15 cellular contexts compared by ENCODE assay signal in genomic region chr17:3626831-3627565, GRCh38. TPM values are rescaled to one million over a fixed set of nuclear protein-coding genes. Genes with fewer than 3 reads are reported as not detected.
A peak's percentile ranks its signal among the peaks of the same experiment; 100 is the strongest.
DNase-seq lines count a peak whose midpoint lies in the region; ATAC-seq and TF ChIP-seq lines count a peak whose summit lies in the region.
"Had no signal": no experiment of that assay in that cellular context is flagged by ENCODE, and none has a peak within 500 bp of the region (broad histone marks: within the 10 kb centered on the region; RNA-seq: fewer than 3 reads in every experiment).

No MANE protein-coding gene starts in this region.

- peaks cover 59% of the 10 kb centered on the region for H3K36me3 Mint-ChIP-seq in MCF 10A (ENCODE audit: insufficient read depth, unreplicated experiment)

- H3K4me2 ChIP-seq in mammary epithelial cell (ENCODE audit: insufficient read depth, low read depth, low read length) (no peak overlapping the region), GM23248 (ENCODE audit: unreplicated experiment) (no peak overlapping the region), trophoblast cell (ENCODE audit: low read length) (no peak overlapping the region)

- no peaks in the 10 kb centered on the region for H3K9me3 Mint-ChIP-seq in MCF 10A (ENCODE audit: unreplicated experiment)

- H3K4me3 ChIP-seq in mammary epithelial cell (replicated peaks in 1 of 3; ENCODE audit: insufficient read depth in 1 of 3, low read depth in 2 of 3, low read length in 3 of 3) (no peak overlapping the region), GM23248 (no peak overlapping the region), trophoblast cell (ENCODE audit: low read depth, low read length) (no peak overlapping the region), MG63 (no peak overlapping the region)

- H3K4me1 ChIP-seq in mammary epithelial cell (ENCODE audit: insufficient read depth, low read length) (no peaks in the 10 kb centered on the region), GM23248 (ENCODE audit: insufficient read depth) (no peaks in the 10 kb centered on the region), trophoblast cell (ENCODE audit: control insufficient read depth in 1 of 2, insufficient read depth in 2 of 2, low read length in 2 of 2) (peaks cover 6 to 8% of the 10 kb centered on the region in 2 experiments)

- no peaks in the 10 kb centered on the region for H3K9me2 ChIP-seq in GM23248 (ENCODE audit: insufficient read depth)

- H3K79me2 ChIP-seq in mammary epithelial cell (ENCODE audit: insufficient read depth, low read length), result peaks cover 2% of the 10 kb centered on the region
- H3K79me2 ChIP-seq in GM23248 (ENCODE audit: insufficient read depth), result no peaks in the 10 kb centered on the region
- no peaks in the 10 kb centered on the region for H3K79me2 ChIP-seq in trophoblast cell (ENCODE audit: control insufficient read depth, insufficient read depth, low read length, poor library complexity)

- ATAC-seq in HG03432 (IDR thresholded peaks at IDR 0.05; ENCODE audit: unreplicated experiment), result no peak
- ATAC-seq: HCT116 had no signal

- intact Hi-C loops in mammary epithelial cell (cut with micrococcal nuclease) (no loop called here), MCF 10A (cut with micrococcal nuclease) (no loop called here)

- no peak overlapping the region for H4K12ac ChIP-seq in trophoblast cell (ENCODE audit: low read depth, low read length)

- H3K14ac ChIP-seq in trophoblast cell (ENCODE audit: low read length), result no peak overlapping the region

- H3K27ac Mint-ChIP-seq in MCF 10A (ENCODE audit: low read depth, unreplicated experiment), result no peak overlapping the region

- H2BK120ac ChIP-seq in trophoblast cell (ENCODE audit: insufficient read depth, low read length, poor library complexity), result no peak overlapping the region

- TF ChIP-seq CTCF in mammary epithelial cell (conservative IDR thresholded peaks at IDR 0.05 in 1 of 2, IDR thresholded peaks at IDR 0.05 in 1 of 2; ENCODE audit: extremely low read depth in 1 of 2, insufficient read depth in 1 of 2, low read depth in 1 of 2, low read length in 2 of 2) (no peak), MCF 10A (IDR thresholded peaks at IDR 0.05; ENCODE audit: unreplicated experiment) (no peak)

- BruUV-seq in mammary epithelial cell (replicated peaks; lab: Mats Ljungman, UMichigan) (no TSS peak), MCF 10A (replicated peaks; lab: Mats Ljungman, UMichigan) (no TSS peak)

- H4K8ac ChIP-seq in trophoblast cell (ENCODE audit: low read depth, low read length), result no peak overlapping the region

- no peak overlapping the region for H3K23ac ChIP-seq in trophoblast cell (ENCODE audit: low read length)

- peak; percentile 15 for DNase-seq in mammary epithelial cell
- DNase-seq in MCF 10A (ENCODE audit: unreplicated experiment), result no peak
- peak; percentile 7 for DNase-seq in GM23248
- peak; percentile 31 for DNase-seq in dermis blood vessel endothelial cell
- DNase-seq in trophoblast cell, result peak; percentile 80 to 84
- DNase-seq in cortex of kidney (lab: John Stamatoyannopoulos, UW), result no peak
- DNase-seq in MG63, result no peak
- DNase-seq: 8988T, C1 segment of cervical spinal cord, DMS 273 treated with DMSO at 0.1 percent for 48 hours, NCI-H1436, NCI-H2081 treated with DMSO at 0.1 percent for 48 hours, SIG-M5 had no signal

- H3K27me3 Mint-ChIP-seq in MCF 10A (ENCODE audit: insufficient read depth, unreplicated experiment), result no peaks in the 10 kb centered on the region

- H3K27ac ChIP-seq in mammary epithelial cell (ENCODE audit: insufficient read depth, low read depth, low read length) (no peak overlapping the region), GM23248 (no peak overlapping the region), trophoblast cell (ENCODE audit: low read depth, low read length) (peak overlapping the region; percentile 49)

- H3K9me3 ChIP-seq in mammary epithelial cell (replicated peaks; ENCODE audit: insufficient read depth, low read length) (no peaks in the 10 kb centered on the region), GM23248 (ENCODE audit: low read depth) (no peaks in the 10 kb centered on the region), trophoblast cell (ENCODE audit: insufficient read depth, low read depth, low read length) (no peaks in the 10 kb centered on the region), MG63 (no peaks in the 10 kb centered on the region)

- H4K91ac ChIP-seq in trophoblast cell (ENCODE audit: low read depth, low read length), result no peak overlapping the region

- POLR2A ChIA-PET in MCF 10A (lab: Yijun Ruan, JAX), result interaction anchor here (0.7 to 2.4 kb wide), 3 partner anchors 9 to 20 kb away, joined by 3 to 10 read pairs (median 4); partner anchors contain the start of genes CTNS and SHPK

- peaks cover 11% of the 10 kb centered on the region for H3K36me3 ChIP-seq in mammary epithelial cell (ENCODE audit: insufficient read depth, low read length)
- no peaks in the 10 kb centered on the region for H3K36me3 ChIP-seq in GM23248 (ENCODE audit: low read depth)
- peaks cover 26 to 34% of the 10 kb centered on the region in 2 experiments for H3K36me3 ChIP-seq in trophoblast cell (ENCODE audit: control insufficient read depth in 1 of 2, insufficient read depth in 2 of 2, low read length in 2 of 2)
- no peaks in the 10 kb centered on the region for H3K36me3 ChIP-seq in MG63

- dilution Hi-C loops in mammary epithelial cell (cut with HindIII; ENCODE audit: low sequenced_read_pairs), result loop anchor here (10.0 kb wide), 1 partner anchor 92 kb away; no protein-coding TSS in a partner anchor

- no peak overlapping the region for H2BK5ac ChIP-seq in trophoblast cell (ENCODE audit: low read depth, low read length, poor library complexity)

- no peak overlapping the region for H3K4me3 Mint-ChIP-seq in MCF 10A (ENCODE audit: unreplicated experiment)

- H3K9ac ChIP-seq in mammary epithelial cell (ENCODE audit: insufficient read depth, low read length) (no peak overlapping the region), GM23248 (no peak overlapping the region), trophoblast cell (ENCODE audit: low read length) (no peak overlapping the region)

- WGBS in mammary epithelial cell (ENCODE audit: low coverage, missing lambda C conversion rate), result 81% methylated on average over 14 of the region's 14 CpGs
- 86 to 87% methylated on average over 14 of the region's 14 CpGs for WGBS in GM23248 (ENCODE audit: low coverage in 1 of 2, low lambda C conversion rate in 2 of 2, missing lambda C conversion rate in 2 of 2), 2 experiments
- WGBS in trophoblast cell (ENCODE audit: extremely low coverage, insufficient coverage, insufficient read length), result no CpG with 5 or more reads among the region's 14 CpGs

- no peak overlapping the region for H2BK12ac ChIP-seq in trophoblast cell (ENCODE audit: low read length)

- H3K4me1 Mint-ChIP-seq in MCF 10A (ENCODE audit: insufficient read depth, unreplicated experiment), result no peaks in the 10 kb centered on the region

- CTCF ChIA-PET in mammary epithelial cell (lab: Charles Lee; ENCODE audit: low non-redundant PET), result no interaction called here
- CTCF ChIA-PET in MCF 10A (lab: Yijun Ruan, JAX), result interaction anchor here (0.7 to 0.8 kb wide), 2 partner anchors 22 to 584 kb away, joined by 3 read pairs; no protein-coding TSS in a partner anchor

- H2AFZ ChIP-seq in mammary epithelial cell (ENCODE audit: low read depth, low read length) (no peak overlapping the region), GM23248 (no peak overlapping the region), trophoblast cell (ENCODE audit: insufficient read depth, low read length, poor library complexity) (no peak overlapping the region)

- H3K18ac ChIP-seq in trophoblast cell (ENCODE audit: low read length), result no peak overlapping the region

- no peak overlapping the region for H2AK5ac ChIP-seq in trophoblast cell (ENCODE audit: low read length)

- in situ Hi-C loops in mammary epithelial cell (cut with MboI; ENCODE audit: low sequenced_read_pairs in 2 of 2) (no loop called here), GM23248 (cut with MboI) (loop anchor here (25.0 kb wide), 1 partner anchor 590 kb away; no protein-coding TSS in a partner anchor)

- no peaks in the 10 kb centered on the region for H3K79me1 ChIP-seq in trophoblast cell (ENCODE audit: low read length)

- no peaks in the 10 kb centered on the region for H4K20me1 ChIP-seq in mammary epithelial cell (ENCODE audit: insufficient read depth, low read length)
- H4K20me1 ChIP-seq in GM23248 (ENCODE audit: insufficient read depth), result no peaks in the 10 kb centered on the region

- H3K4ac ChIP-seq in trophoblast cell (ENCODE audit: low read depth, low read length), result no peak overlapping the region

- no peaks in the 10 kb centered on the region for H3F3A ChIP-seq in GM23248 (ENCODE audit: insufficient read depth)

- no peaks in the 10 kb centered on the region for H3K27me3 ChIP-seq in mammary epithelial cell (ENCODE audit: insufficient read depth, low read length)
- H3K27me3 ChIP-seq in GM23248 (replicated peaks; ENCODE audit: insufficient read depth), result no peaks in the 10 kb centered on the region
- no peaks in the 10 kb centered on the region for H3K27me3 ChIP-seq in trophoblast cell (ENCODE audit: insufficient read depth, low read length)
- H3K27me3 ChIP-seq in MG63, result no peaks in the 10 kb centered on the region

RNA-seq across cellular contexts. Expression of gene SHPK, which starts 9.1 kb away (rescaled TPM):
- total RNA-seq in mammary epithelial cell (10 to 100 TPM; 11.8 to 14.5 TPM), MCF 10A (2022) (6.3 and 8.3 TPM in 2 replicates), dermis blood vessel endothelial cell (21.8 and 29.0 TPM in 2 replicates)
- polyA plus RNA-seq in mammary epithelial cell (12.0 TPM), GM23248 (2016; fragmentation: Nextera tagmentation; extraction: Ambion mirVana) (3.1 and 4.2 TPM in 2 replicates)
- polyA minus RNA-seq in mammary epithelial cell, result 16.5 TPM
- total RNA-seq in GM23248 (2014; rRNA removed; shearing (Covaris generic)), result 5.8 and 7.0 TPM in 2 replicates
- 6.7 and 6.9 TPM in 2 replicates for polyA plus RNA-seq in trophoblast cell (2013)
- total RNA-seq in MG63 (2014; rRNA removed; shearing (Covaris generic); ENCODE audit: low replicate concordance), result 2.9 and 3.8 TPM in 2 replicates

RNA-seq across cellular contexts. Expression of gene CTNS, which starts 9.6 kb away (rescaled TPM):
- total RNA-seq in mammary epithelial cell (10 to 100 TPM; 16.9 to 18.8 TPM), MCF 10A (2022) (7.1 and 11.4 TPM in 2 replicates), dermis blood vessel endothelial cell (28.2 and 37.8 TPM in 2 replicates)
- polyA plus RNA-seq in mammary epithelial cell (9.7 TPM), GM23248 (2016; fragmentation: Nextera tagmentation; extraction: Ambion mirVana) (7.2 and 7.8 TPM in 2 replicates)
- 2.1 TPM for polyA minus RNA-seq in mammary epithelial cell
- 7.5 and 16.6 TPM in 2 replicates for total RNA-seq in GM23248 (2014; rRNA removed; shearing (Covaris generic))
- 13.4 and 14.2 TPM in 2 replicates for polyA plus RNA-seq in trophoblast cell (2013)
- total RNA-seq in MG63 (2014; rRNA removed; shearing (Covaris generic); ENCODE audit: low replicate concordance), result 1.1 and 2.2 TPM in 2 replicates

RNA-seq across cellular contexts. Expression of gene TRPV1, which starts 17.8 kb away (rescaled TPM):
- total RNA-seq in mammary epithelial cell (1 to 10 TPM; 1.3 to 3.4 TPM), MCF 10A (2022) (2.7 and 5.4 TPM in 2 replicates), dermis blood vessel endothelial cell (0.84 and 1.5 TPM in 2 replicates)
- polyA plus RNA-seq in mammary epithelial cell (1.3 TPM), GM23248 (2016; fragmentation: Nextera tagmentation; extraction: Ambion mirVana) (0.78 and 0.89 TPM in 2 replicates)
- 1.5 TPM for polyA minus RNA-seq in mammary epithelial cell
- total RNA-seq in GM23248 (2014; rRNA removed; shearing (Covaris generic)), result 0.86 and 1.5 TPM in 2 replicates
- 0.89 and 1.2 TPM in 2 replicates for polyA plus RNA-seq in trophoblast cell (2013)
- total RNA-seq in MG63 (2014; rRNA removed; shearing (Covaris generic); ENCODE audit: low replicate concordance), result 0.10 TPM in 1 of 2 replicates, not detected in the other

RNA-seq across cellular contexts. Expression of gene TAX1BP3, which starts 41.4 kb away (rescaled TPM):
- total RNA-seq in mammary epithelial cell, result 100 to 1,000 TPM; 188 to 213 TPM
- 141 TPM for polyA plus RNA-seq in mammary epithelial cell
- polyA minus RNA-seq in mammary epithelial cell, result 78.6 TPM
- total RNA-seq in MCF 10A (2022), result 130 and 147 TPM in 2 replicates
- 270 and 418 TPM in 2 replicates for total RNA-seq in GM23248 (2014; rRNA removed; shearing (Covaris generic))
- polyA plus RNA-seq in GM23248 (2016; fragmentation: Nextera tagmentation; extraction: Ambion mirVana), result 331 and 350 TPM in 2 replicates
- total RNA-seq in dermis blood vessel endothelial cell, result 224 and 238 TPM in 2 replicates
- polyA plus RNA-seq in trophoblast cell (2013), result 98.6 and 103 TPM in 2 replicates
- 63.4 and 127 TPM in 2 replicates for total RNA-seq in MG63 (2014; rRNA removed; shearing (Covaris generic); ENCODE audit: low replicate concordance)

RNA-seq across cellular contexts. Expression of gene EMC6, which starts 41.6 kb away (rescaled TPM):
- total RNA-seq in mammary epithelial cell, result 10 to 100 TPM; 11.0 to 57.9 TPM
- 61.8 TPM for polyA plus RNA-seq in mammary epithelial cell
- 4.9 TPM for polyA minus RNA-seq in mammary epithelial cell
- 72.2 and 78.5 TPM in 2 replicates for total RNA-seq in MCF 10A (2022)
- 28.6 and 38.4 TPM in 2 replicates for total RNA-seq in GM23248 (2014; rRNA removed; shearing (Covaris generic))
- polyA plus RNA-seq in GM23248 (2016; fragmentation: Nextera tagmentation; extraction: Ambion mirVana), result 113 and 114 TPM in 2 replicates
- 11.4 and 14.6 TPM in 2 replicates for total RNA-seq in dermis blood vessel endothelial cell
- polyA plus RNA-seq in trophoblast cell (2013), result 115 and 116 TPM in 2 replicates
- 2.4 and 23.4 TPM in 2 replicates for total RNA-seq in MG63 (2014; rRNA removed; shearing (Covaris generic); ENCODE audit: low replicate concordance)

Comparison
In these comparisons a context has a peak if more than half of its experiments do, and no peak if none do; other contexts are left out.
1. DNase-seq: peak in mammary epithelial cell (single experiment), GM23248 (single experiment), dermis blood vessel endothelial cell (single experiment) and trophoblast cell (2 of 2); none in MCF 10A (single experiment), cortex of kidney (single experiment) and MG63 (single experiment).